Comparison of ENCODE assay signal across 16 cellular contexts in the genomic region with DNA sequence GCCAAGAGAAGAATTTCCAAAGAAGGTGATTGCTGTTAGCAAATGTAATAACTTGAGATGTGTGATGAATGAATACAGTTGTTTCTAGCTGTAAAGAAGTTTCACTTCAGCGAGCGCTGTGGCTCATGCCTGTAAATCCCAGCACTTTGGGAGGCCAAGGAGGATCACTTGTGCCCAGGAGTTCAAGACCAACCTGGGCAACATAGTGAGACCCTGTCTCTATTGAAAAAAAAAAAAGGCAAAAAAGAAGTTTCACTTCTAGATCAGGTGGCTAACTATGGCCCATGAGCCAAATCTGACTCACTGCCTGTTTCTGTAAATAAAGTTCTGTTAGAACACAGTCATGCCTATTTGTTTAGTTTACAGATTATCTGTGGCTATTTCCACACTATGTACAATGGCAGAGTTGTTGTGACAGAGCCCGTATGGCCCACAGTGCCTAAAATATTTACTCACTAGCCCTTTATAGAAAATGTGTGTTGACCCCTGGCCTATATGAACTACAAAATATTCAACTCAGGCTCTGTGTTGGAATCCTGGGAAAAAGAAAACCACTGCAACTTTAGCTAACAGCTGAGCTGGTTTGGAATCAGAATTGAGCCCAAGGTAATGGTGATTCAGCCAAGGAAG. TPM values are rescaled to one million over a fixed set of nuclear protein-coding genes. Genes with fewer than 3 reads are reported as not detected.
DNase-seq lines count a peak whose midpoint lies in the region; ATAC-seq, FAIRE-seq and TF ChIP-seq lines count a peak whose summit lies in the region.
"Had no signal": no experiment of that assay in that cellular context is flagged by ENCODE, and none has a peak within 500 bp of the region (broad histone marks: within the 10 kb centered on the region; RNA-seq: fewer than 3 reads in every experiment).

No MANE protein-coding gene starts in this region.

- no peaks in the 10 kb centered on the region for H3K36me3 ChIP-seq in Panc1 (ENCODE audit: control insufficient read depth, insufficient read depth, low read length)
- H3K36me3 ChIP-seq in pancreas: no peaks in the 10 kb centered on the region
- H3K36me3 ChIP-seq in spleen: no peaks in the 10 kb centered on the region
- H3K36me3 ChIP-seq: sigmoid colon, thoracic aorta had no signal

- H3K9me3 ChIP-seq in Panc1 (ENCODE audit: control insufficient read depth, insufficient read depth, low read depth, low read length) (no peaks in the 10 kb centered on the region; the same call in 1 of the 2 replicates), pancreas (no peaks in the 10 kb centered on the region), spleen (no peaks in the 10 kb centered on the region)
- H3K9me3 ChIP-seq: sigmoid colon, thoracic aorta had no signal

- H3K9me3 Mint-ChIP-seq in activated naive CD4-positive, alpha-beta T cell treated with anti-CD3 and anti-CD28 coated beads, Interleukin-2, amount 50 U/mL, for 72 hours: peaks cover 0 to 3% of the 10 kb centered on the region in 2 donors
- H3K9me3 Mint-ChIP-seq: brain had no signal

- in situ Hi-C loops in Panc1 (cut with HindIII; ENCODE audit: low pct_unique_long_range_greater_than_20kb, low sequenced_read_pairs): no loop called here

- H3K27ac Mint-ChIP-seq in activated naive CD4-positive, alpha-beta T cell treated with anti-CD3 and anti-CD28 coated beads, Interleukin-2, amount 50 U/mL, for 72 hours: no peak overlapping the region
- H3K27ac Mint-ChIP-seq: brain; naive thymus-derived CD4-positive, alpha-beta T cell had no signal

- H3K4me1 ChIP-seq in Panc1 (ENCODE audit: control insufficient read depth, insufficient read depth, low read length): peaks cover 8% of the 10 kb centered on the region
- no peaks in the 10 kb centered on the region for H3K4me1 ChIP-seq in pancreas
- no peaks in the 10 kb centered on the region for H3K4me1 ChIP-seq in spleen
- H3K4me1 ChIP-seq: sigmoid colon had no signal

- 73 to 75% methylated on average over 3 of the region's 3 CpGs for WGBS in pancreas, 2 donors
- WGBS in spleen, 5 donors: 88 to 95% (median 90%) methylated on average over 3 of the region's 3 CpGs

- CTCF ChIA-PET in Panc1 (lab: Charles Lee): no interaction called here

- no peak for TF ChIP-seq POLR2A in spleen (IDR thresholded peaks at IDR 0.05)

- no peak for TF ChIP-seq CTCF in Panc1 (IDR thresholded peaks at IDR 0.05)
- no peak for TF ChIP-seq CTCF in pancreas (IDR thresholded peaks at IDR 0.05)
- no peak for TF ChIP-seq CTCF in spleen (IDR thresholded peaks at IDR 0.05 in 8 of 11, conservative IDR thresholded peaks at IDR 0.05 in 3 of 11)

- no peak for DNase-seq in Panc1 (ENCODE audit: low read depth, low spot score)
- DNase-seq in pancreas: no peak
- DNase-seq in activated naive CD4-positive, alpha-beta T cell treated with anti-CD3 and anti-CD28 coated beads, Interleukin-2, amount 50 U/mL, for 72 hours (ENCODE audit: low spot score in 2 of 2): no peak
- DNase-seq in spleen: no peak
- no peak for DNase-seq in superior temporal gyrus (ENCODE audit: extremely low spot score)
- DNase-seq in UCSD-AML1 (lab: John Stamatoyannopoulos, UW; ENCODE audit: unreplicated experiment): no peak
- DNase-seq: activated T-cell treated with anti-CD3 and anti-CD28 coated beads, Interleukin-2, amount 50 U/mL, for 1 hour; naive thymus-derived CD4-positive, alpha-beta T cell; NCI-H1092; NCI-H524 treated with DMSO at 0.1 percent for 48 hours; SHP77; sigmoid colon had no signal

- H3K4me3 ChIP-seq in Panc1 (ENCODE audit: low read depth in 2 of 2, low read length in 2 of 2) (no peak overlapping the region), pancreas (no peak overlapping the region), spleen (no peak overlapping the region)
- H3K4me3 ChIP-seq: sigmoid colon, thoracic aorta had no signal

- FAIRE-seq in pancreas (lab: Jason Lieb, UNC): no peak

- no peaks in the 10 kb centered on the region for H3K27me3 ChIP-seq in Panc1 (ENCODE audit: control insufficient read depth, insufficient read depth, low read length)
- H3K27me3 ChIP-seq in pancreas: no peaks in the 10 kb centered on the region
- H3K27me3 ChIP-seq in spleen (replicated peaks in 1 of 7): no peaks in the 10 kb centered on the region
- H3K27me3 ChIP-seq: sigmoid colon had no signal

- ATAC-seq in GM18502 (IDR thresholded peaks at IDR 0.05; ENCODE audit: poor library complexity, unreplicated experiment) (peak; percentile 33), Panc1 (peak; percentile 84), esophagus mucosa (peak; percentile 55), pancreas (peak; percentile 73 to 89 (median 82))
- no peak for ATAC-seq in activated naive CD4-positive, alpha-beta T cell treated with anti-CD3 and anti-CD28 coated beads, Interleukin-2, amount 50 U/mL, for 72 hours
- ATAC-seq: naive thymus-derived CD4-positive, alpha-beta T cell had no signal

- intact Hi-C loops in Panc1 (cut with micrococcal nuclease; ENCODE audit: unreplicated experiment) (no loop called here), pancreas (cut with DNase I) (no loop called here), spleen (cut with DNase I; ENCODE audit: low total_unique reads) (no loop called here)

- peak overlapping the region; percentile 29 for H3K27ac ChIP-seq in Panc1 (ENCODE audit: low read length)
- H3K27ac ChIP-seq in pancreas: peak overlapping the region in 2 of 4 donors; percentile 22 to 35
- no peak overlapping the region for H3K27ac ChIP-seq in spleen
- H3K27ac ChIP-seq: sigmoid colon, thoracic aorta had no signal

- no TSS peak for BruUV-seq in Panc1 (replicated peaks; lab: Mats Ljungman, UMichigan)

- no peaks in the 10 kb centered on the region for H3K36me3 Mint-ChIP-seq in activated naive CD4-positive, alpha-beta T cell treated with anti-CD3 and anti-CD28 coated beads, Interleukin-2, amount 50 U/mL, for 72 hours
- H3K36me3 Mint-ChIP-seq: naive thymus-derived CD4-positive, alpha-beta T cell had no signal

- POLR2A ChIA-PET in Panc1 (lab: Charles Lee): no interaction called here

RNA-seq across cellular contexts. Expression of a gene that starts 54.1 kb away (rescaled TPM):
- 152 TPM for total RNA-seq in Panc1 (2021; ENCODE audit: unreplicated experiment)
- polyA plus RNA-seq in Panc1 (2012; ENCODE audit: insufficient read length): 127 TPM
- total RNA-seq in esophagus mucosa: 14.6 TPM
- 10 to 100 TPM in 4 of 6 donors, 1 to 10 TPM in 2; 8.5 to 19.4 (median 14.1) TPM for total RNA-seq in pancreas
- 10 to 100 TPM in 1 of 2 donors, 1 to 10 TPM in 1; 5.9 to 22.8 TPM for polyA plus RNA-seq in pancreas
- total RNA-seq in activated naive CD4-positive, alpha-beta T cell treated with anti-CD3 and anti-CD28 coated beads, Interleukin-2, amount 50 U/mL, for 72 hours: 100 to 1,000 TPM; 107 to 135 TPM
- total RNA-seq in spleen: 10 to 100 TPM; 26.6 to 47.6 (median 36.6) TPM
- 10 to 100 TPM; 15.0 to 24.9 (median 23.3) TPM for polyA plus RNA-seq in spleen

Comparison
In these comparisons a context has a peak if more than half of its experiments do, and no peak if none do; other contexts are left out.
1. ATAC-seq: peak in GM18502 (single experiment), Panc1 (single experiment), esophagus mucosa (single experiment) and pancreas (4 of 4); none in activated naive CD4-positive, alpha-beta T cell treated with anti-CD3 and anti-CD28 coated beads, Interleukin-2, amount 50 U/mL, for 72 hours (0 of 2).